1 cellular context compared by ENCODE assay signal in genomic region chr17:44581868-44582267, GRCh38.
TF ChIP-seq lines count a peak whose summit lies in the region.

No MANE protein-coding gene starts in this region.

TF ChIP-seq in H1, 55 proteins besides CTCF, POLR2A, EP300 and RAD21 (continued from another document):
- no peak for TF ChIP-seq EZH2 (IDR thresholded peaks at IDR 0.05; ENCODE audit: low read depth, low read length, severe bottlenecking)
- TF ChIP-seq CEBPB (IDR thresholded peaks at IDR 0.05; ENCODE audit: low read depth, low read length): no peak
- TF ChIP-seq POLR2AphosphoS5 (IDR thresholded peaks at IDR 0.05; ENCODE audit: low read depth, low read length): no peak
- TF ChIP-seq KDM1A (IDR thresholded peaks at IDR 0.05; ENCODE audit: borderline replicate concordance, low read length): no peak
- no peak for TF ChIP-seq POU5F1 (IDR thresholded peaks at IDR 0.05; ENCODE audit: low read depth, low read length)
- no peak for TF ChIP-seq RXRA (IDR thresholded peaks at IDR 0.05; ENCODE audit: insufficient read depth, low read depth, low read length)
- TF ChIP-seq TCF12 (IDR thresholded peaks at IDR 0.05; ENCODE audit: low read depth, low read length): no peak
- no peak for TF ChIP-seq TAF1 (IDR thresholded peaks at IDR 0.05; ENCODE audit: low read depth, low read length)
TF ChIP-seq in H1: peak in this region for 0.
